1 cellular context compared by ENCODE assay signal in the genomic region with DNA sequence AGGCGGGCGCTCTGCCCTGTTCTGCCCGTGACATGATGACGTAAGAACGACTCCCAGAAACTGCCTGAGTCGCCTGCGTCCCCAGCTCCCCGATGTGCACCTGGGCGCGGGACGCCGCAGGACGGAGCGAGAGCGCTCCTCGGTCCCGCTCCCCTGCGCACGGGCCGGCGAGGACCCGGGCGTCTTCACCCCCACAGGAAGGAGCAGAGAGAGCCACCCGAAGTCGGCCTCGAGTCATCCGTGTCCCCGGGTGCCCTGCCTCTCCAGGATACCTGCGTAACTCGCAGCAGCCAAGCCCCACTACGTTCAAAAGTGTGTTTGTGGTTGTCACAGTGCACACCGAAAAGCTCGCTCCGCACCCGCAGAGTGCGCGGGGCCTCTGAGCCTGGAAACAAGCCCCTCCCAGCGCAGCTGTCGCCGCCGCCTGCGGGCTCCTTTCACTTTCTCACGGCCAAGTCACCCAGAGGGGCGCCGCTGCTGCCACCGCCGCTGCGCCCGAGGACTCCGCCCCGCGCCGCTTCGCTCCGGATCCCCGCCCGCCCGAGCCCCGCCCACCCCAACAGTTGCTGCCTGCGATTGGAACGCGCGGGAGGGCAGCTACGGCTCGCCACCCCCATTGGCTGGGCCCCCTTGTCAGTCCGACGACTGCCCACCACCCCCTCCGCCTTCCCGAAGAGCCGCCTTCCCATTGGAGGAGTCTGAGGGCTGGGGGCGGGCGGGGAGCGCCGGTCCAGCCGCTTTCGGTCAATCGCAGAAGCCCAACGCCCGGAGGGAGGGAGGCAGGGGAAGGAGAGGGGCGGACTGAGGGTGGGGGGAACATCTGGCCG.
TF ChIP-seq lines count a peak whose summit lies in the region.

No MANE protein-coding gene starts in this region.

TF ChIP-seq in IMR-90, 13 proteins besides CTCF, POLR2A, EP300 and RAD21 (continued from another document):
- TF ChIP-seq BHLHE40 (IDR thresholded peaks at IDR 0.05; ENCODE audit: low read depth, low read length) (peak; percentile 49; the same call in 1 of the 2 replicates), RFX5 (IDR thresholded peaks at IDR 0.05; ENCODE audit: low read depth, low read length) (no peak), MAZ (IDR thresholded peaks at IDR 0.05; ENCODE audit: borderline replicate concordance, low read depth, low read length) (peak; percentile 96; the same call in 1 of the 2 replicates)
